ENCODE assay signal across 8 cellular contexts in the genomic region with DNA sequence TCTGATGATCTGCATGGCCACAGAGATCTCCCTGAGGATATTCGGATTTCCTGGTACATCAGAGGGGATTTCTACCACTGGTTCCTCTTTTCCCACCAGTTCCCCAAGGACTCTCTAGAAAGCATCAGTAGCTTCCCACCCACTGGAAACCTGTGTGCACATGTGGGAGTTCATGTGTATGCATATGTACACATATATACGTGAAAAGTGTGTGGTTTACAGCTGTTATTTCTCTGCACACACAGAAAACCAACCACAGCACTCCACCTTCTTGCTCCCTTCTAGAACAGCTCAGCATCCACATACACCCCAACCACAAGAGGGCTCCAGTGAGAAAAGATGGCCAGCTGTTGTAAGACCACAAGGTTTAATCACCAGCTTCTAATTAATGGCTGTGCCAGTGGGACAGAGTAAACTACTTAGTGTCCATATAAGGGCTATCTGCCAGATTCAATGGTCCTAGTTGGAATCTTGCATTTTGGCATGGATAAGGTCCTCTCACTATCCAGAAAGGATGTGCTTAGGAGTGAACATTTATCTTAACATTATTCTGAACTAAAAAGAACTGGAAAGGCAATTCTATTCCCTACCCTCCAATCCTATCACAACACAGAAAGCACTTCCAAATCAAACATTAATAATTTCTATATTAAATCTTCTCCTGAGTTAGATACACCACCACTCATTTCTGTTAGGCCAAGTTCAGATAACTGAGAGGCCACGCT. TPM values are rescaled to one million over a fixed set of nuclear protein-coding genes. Genes with fewer than 3 reads are reported as not detected.
DNase-seq lines count a peak whose midpoint lies in the region; ATAC-seq and TF ChIP-seq lines count a peak whose summit lies in the region.

No MANE protein-coding gene starts in this region.

- H3K4me3 ChIP-seq in DND-41 (ENCODE audit: low read depth in 1 of 2, low read length in 2 of 2) (no peak overlapping the region), PC-9 (no peak overlapping the region)

- H3K36me3 Mint-ChIP-seq in activated naive CD8-positive, alpha-beta T cell treated with anti-CD3 and anti-CD28 coated beads, Interleukin-2, amount 10 ng/mL, durations not matched to agents 7 days and 5 days, result peaks cover 39% of the 10 kb centered on the region

- H3K27me3 Mint-ChIP-seq in activated naive CD8-positive, alpha-beta T cell treated with anti-CD3 and anti-CD28 coated beads, Interleukin-2, amount 10 ng/mL, durations not matched to agents 7 days and 5 days, result no peaks in the 10 kb centered on the region

- H3K27ac ChIP-seq in DND-41 (ENCODE audit: low read length), result no peak overlapping the region
- no peak overlapping the region for H3K27ac ChIP-seq in PC-9

- H3K79me2 ChIP-seq in DND-41 (ENCODE audit: insufficient read depth, low read length), result peaks cover 5% of the 10 kb centered on the region
- no peaks in the 10 kb centered on the region for H3K79me2 ChIP-seq in PC-9 (ENCODE audit: low read depth)

- peaks cover 14% of the 10 kb centered on the region for H3K4me1 Mint-ChIP-seq in activated naive CD8-positive, alpha-beta T cell treated with anti-CD3 and anti-CD28 coated beads, Interleukin-2, amount 10 ng/mL, durations not matched to agents 7 days and 5 days

- no peak overlapping the region for H3K27ac Mint-ChIP-seq in activated naive CD8-positive, alpha-beta T cell treated with anti-CD3 and anti-CD28 coated beads, Interleukin-2, amount 10 ng/mL, durations not matched to agents 7 days and 5 days

- H3K4me2 ChIP-seq in DND-41 (ENCODE audit: insufficient read depth, low read length) (no peak overlapping the region), PC-9 (no peak overlapping the region)

- TF ChIP-seq CTCF in DND-41 (IDR thresholded peaks at IDR 0.05; ENCODE audit: borderline replicate concordance, extremely low read depth, low read length, poor library complexity, severe bottlenecking) (peak; percentile 76), PC-9 (conservative IDR thresholded peaks at IDR 0.05) (peak; percentile 74)

- peak; percentile 53 for DNase-seq in DND-41
- peak; percentile 35 to 42 for DNase-seq in PC-9
- no peak for DNase-seq in activated naive CD8-positive, alpha-beta T cell treated with anti-CD3 and anti-CD28 coated beads, Interleukin-2, amount 10 ng/mL, durations not matched to agents 7 days and 5 days
- peak; percentile 9 to 41 for DNase-seq in hippocampal formation (lab: John Stamatoyannopoulos, UW)
- peak; percentile 60 for DNase-seq in stimulated activated CD4-positive, alpha-beta T cell treated with anti-CD3 and anti-CD28 coated beads, Interleukin-1b, Interleukin-23, amount 100 ng/mL, for 48 hours
- DNase-seq in HuH-7.5 (ENCODE audit: low spot score), result no peak

- H4K20me1 ChIP-seq in DND-41 (ENCODE audit: insufficient read depth, low read length), result peaks cover 3% of the 10 kb centered on the region
- H4K20me1 ChIP-seq in PC-9 (ENCODE audit: insufficient read depth), result no peaks in the 10 kb centered on the region; the same call in 1 of the 2 replicates

- intact Hi-C loops in PC-9 (cut with micrococcal nuclease; ENCODE audit: unreplicated experiment), result loop anchor here (5.0 kb wide), 3 partner anchors 126 to 246 kb away; a partner anchor contains a TSS

- H3K9me3 Mint-ChIP-seq in activated naive CD8-positive, alpha-beta T cell treated with anti-CD3 and anti-CD28 coated beads, Interleukin-2, amount 10 ng/mL, durations not matched to agents 7 days and 5 days, result no peaks in the 10 kb centered on the region

- H3K4me3 Mint-ChIP-seq in activated naive CD8-positive, alpha-beta T cell treated with anti-CD3 and anti-CD28 coated beads, Interleukin-2, amount 10 ng/mL, durations not matched to agents 7 days and 5 days, result no peak overlapping the region

- no peaks in the 10 kb centered on the region for H3K27me3 ChIP-seq in DND-41 (ENCODE audit: insufficient read depth, low read length, poor library complexity)
- no peaks in the 10 kb centered on the region for H3K27me3 ChIP-seq in PC-9 (ENCODE audit: insufficient read depth, low read depth)

- ATAC-seq in DND-41 (ENCODE audit: insufficient read depth, low read depth) (peak; percentile 72; the same call in 2 of the 3 replicates), HG03196 (IDR thresholded peaks at IDR 0.05; ENCODE audit: unreplicated experiment) (peak; percentile 42), HG02973 (IDR thresholded peaks at IDR 0.05; ENCODE audit: unreplicated experiment) (no peak)
- ATAC-seq in activated naive CD8-positive, alpha-beta T cell treated with anti-CD3 and anti-CD28 coated beads, Interleukin-2, amount 10 ng/mL, durations not matched to agents 7 days and 5 days (ENCODE audit: low read depth), result peak; percentile 71

- H3K9ac ChIP-seq in DND-41 (ENCODE audit: low read depth, low read length), result no peak overlapping the region

- no TSS peak for BruUV-seq in PC-9 (replicated peaks; lab: Mats Ljungman, UMichigan)

- H3K9me3 ChIP-seq in DND-41 (ENCODE audit: insufficient read depth, low read length, severe bottlenecking) (no peaks in the 10 kb centered on the region), PC-9 (ENCODE audit: insufficient read depth, low read depth) (no peaks in the 10 kb centered on the region)

- H3K4me1 ChIP-seq in DND-41 (ENCODE audit: insufficient read depth, low read length) (no peaks in the 10 kb centered on the region), PC-9 (replicated peaks; ENCODE audit: insufficient read depth) (no peaks in the 10 kb centered on the region)

- peaks cover 77% of the 10 kb centered on the region for H3K36me3 ChIP-seq in DND-41 (ENCODE audit: insufficient read depth, low read length)
- peaks cover 7% of the 10 kb centered on the region for H3K36me3 ChIP-seq in PC-9 (ENCODE audit: low read depth)

- CTCF ChIA-PET in PC-9 (lab: Charles Lee), result interaction anchor here (0.6 to 1.1 kb wide), 4 partner anchors 48 to 246 kb away, joined by 3 to 4 read pairs (median 4); no protein-coding TSS in a partner anchor

- peaks cover 5% of the 10 kb centered on the region; the same call in 1 of the 2 replicates for H3F3A ChIP-seq in PC-9 (ENCODE audit: insufficient read depth, low read depth)

- H3K9me2 ChIP-seq in PC-9 (ENCODE audit: insufficient read depth), result no peaks in the 10 kb centered on the region

- H2AFZ ChIP-seq in DND-41 (ENCODE audit: low read depth, low read length), result no peak overlapping the region
- no peak overlapping the region for H2AFZ ChIP-seq in PC-9

- POLR2A ChIA-PET in PC-9 (lab: Charles Lee; ENCODE audit: unreplicated experiment), result interaction anchor here (0.6 kb wide), 2 partner anchors 67 to 1137 kb away, joined by 5 to 6 read pairs; a partner anchor contains a TSS
- POLR2A ChIA-PET in activated naive CD8-positive, alpha-beta T cell treated with anti-CD3 and anti-CD28 coated beads, Interleukin-2, amount 10 ng/mL, durations not matched to agents 7 days and 5 days (lab: Charles Lee), result interaction anchor here (0.9 to 1.5 kb wide), 5 partner anchors 20 to 109 kb away, joined by 3 to 6 read pairs (median 4); a partner anchor contains a TSS

RNA-seq across cellular contexts. Expression of a gene that starts 24.1 kb away (rescaled TPM):
- 0.98 and 1.2 TPM in 2 replicates for total RNA-seq in PC-9 (2021)
- total RNA-seq in activated naive CD8-positive, alpha-beta T cell treated with anti-CD3 and anti-CD28 coated beads, Interleukin-2, amount 10 ng/mL, durations not matched to agents 7 days and 5 days, result under 1 TPM; 0.42 to 0.43 TPM

RNA-seq across cellular contexts. Expression of a gene that starts 33.4 kb away (rescaled TPM):
- total RNA-seq in PC-9 (2021), result 0.63 and 1.7 TPM in 2 replicates
- total RNA-seq in activated naive CD8-positive, alpha-beta T cell treated with anti-CD3 and anti-CD28 coated beads, Interleukin-2, amount 10 ng/mL, durations not matched to agents 7 days and 5 days, result not detected

RNA-seq across cellular contexts. Expression of a gene that starts 41.9 kb away (rescaled TPM):
- total RNA-seq in PC-9 (2021), result not detected in 2 replicates
- not detected for total RNA-seq in activated naive CD8-positive, alpha-beta T cell treated with anti-CD3 and anti-CD28 coated beads, Interleukin-2, amount 10 ng/mL, durations not matched to agents 7 days and 5 days

RNA-seq across cellular contexts. Expression of a gene that starts 49.8 kb away (rescaled TPM):
- total RNA-seq in PC-9 (2021), result 25.1 and 26.2 TPM in 2 replicates
- total RNA-seq in activated naive CD8-positive, alpha-beta T cell treated with anti-CD3 and anti-CD28 coated beads, Interleukin-2, amount 10 ng/mL, durations not matched to agents 7 days and 5 days, result 1 to 10 TPM; 8.6 to 9.0 TPM

Comparison
In these comparisons a context has a peak if more than half of its experiments do, and no peak if none do; other contexts are left out.
1. DNase-seq: peak in DND-41 (single experiment), PC-9 (2 of 2), hippocampal formation (2 of 2) and stimulated activated CD4-positive, alpha-beta T cell treated with anti-CD3 and anti-CD28 coated beads, Interleukin-1b, Interleukin-23, amount 100 ng/mL, for 48 hours (single experiment); none in activated naive CD8-positive, alpha-beta T cell treated with anti-CD3 and anti-CD28 coated beads, Interleukin-2, amount 10 ng/mL, durations not matched to agents 7 days and 5 days (single experiment) and HuH-7.5 (single experiment).